9 cellular contexts compared by ENCODE assay signal in genomic region chr9:114097613-114098020, GRCh38. TPM values are rescaled to one million over a fixed set of nuclear protein-coding genes. Genes with fewer than 3 reads are reported as not detected.
A peak's percentile ranks its signal among the peaks of the same experiment; 100 is the strongest.
DNase-seq lines count a peak whose midpoint lies in the region; ATAC-seq and TF ChIP-seq lines count a peak whose summit lies in the region.
"Had no signal": no experiment of that assay in that cellular context is flagged by ENCODE, and none has a peak within 500 bp of the region (broad histone marks: within the 10 kb centered on the region; RNA-seq: fewer than 3 reads in every experiment).

No MANE protein-coding gene starts in this region.

- intact Hi-C loops in right lobe of liver (cut with DNase I) (loop anchor here in 1 of 2 donors (5.0 kb wide), 1 partner anchor 190 kb away; no protein-coding TSS in a partner anchor), tibial artery (cut with DNase I; ENCODE audit: low total_unique reads) (no loop called here)

- ATAC-seq in activated T-cell treated with anti-CD3 and anti-CD28 coated beads, Interleukin-2, amount 50 U/mL, for 72 hours (replicated peaks in 1 of 2), result no peak
- ATAC-seq in activated naive CD8-positive, alpha-beta T cell treated with anti-CD3 and anti-CD28 coated beads, Interleukin-2, amount 10 ng/mL, durations not matched to agents 7 days and 5 days (ENCODE audit: low read depth), result no peak
- ATAC-seq in right lobe of liver, result no peak
- no peak for ATAC-seq in GM19452 (IDR thresholded peaks at IDR 0.05; ENCODE audit: unreplicated experiment)
- no peak for ATAC-seq in HG02798 (IDR thresholded peaks at IDR 0.05; ENCODE audit: poor library complexity, unreplicated experiment)
- no peak for ATAC-seq in HG02588 (IDR thresholded peaks at IDR 0.05; ENCODE audit: unreplicated experiment)

- 78% methylated on average over 6 of the region's 18 CpGs for WGBS in right lobe of liver (ENCODE audit: insufficient coverage, low coverage, low lambda C conversion rate, missing lambda C conversion rate)

- H3K27me3 Mint-ChIP-seq in activated T-cell treated with anti-CD3 and anti-CD28 coated beads, Interleukin-2, amount 50 U/mL, for 72 hours (ENCODE audit: low read depth), result peaks cover 49% of the 10 kb centered on the region
- H3K27me3 Mint-ChIP-seq in activated naive CD8-positive, alpha-beta T cell treated with anti-CD3 and anti-CD28 coated beads, Interleukin-2, amount 10 ng/mL, durations not matched to agents 7 days and 5 days, result peaks cover 32% of the 10 kb centered on the region

- peaks cover 5% of the 10 kb centered on the region for H3K4me1 Mint-ChIP-seq in activated T-cell treated with anti-CD3 and anti-CD28 coated beads, Interleukin-2, amount 50 U/mL, for 72 hours (ENCODE audit: low read depth)
- peaks cover 1% of the 10 kb centered on the region for H3K4me1 Mint-ChIP-seq in activated naive CD8-positive, alpha-beta T cell treated with anti-CD3 and anti-CD28 coated beads, Interleukin-2, amount 10 ng/mL, durations not matched to agents 7 days and 5 days

- H3K4me3 ChIP-seq in right lobe of liver (peak overlapping the region; percentile 49 to 69 (median 57)), tibial artery (peak overlapping the region; percentile 35 to 54)

- no peak for DNase-seq in activated T-cell treated with anti-CD3 and anti-CD28 coated beads, Interleukin-2, amount 50 U/mL, for 72 hours
- no peak for DNase-seq in activated T-cell treated with anti-CD3 and anti-CD28 coated beads, Interleukin-2, amount 50 U/mL, for 48 hours
- no peak for DNase-seq in activated naive CD8-positive, alpha-beta T cell treated with anti-CD3 and anti-CD28 coated beads, Interleukin-2, amount 10 ng/mL, durations not matched to agents 7 days and 5 days
- no peak for DNase-seq in right lobe of liver
- peak in 1 of 2 donors; percentile 45 for DNase-seq in tibial artery

- H3K9me3 Mint-ChIP-seq in activated T-cell treated with anti-CD3 and anti-CD28 coated beads, Interleukin-2, amount 50 U/mL, for 72 hours, result peaks cover 3 to 4% of the 10 kb centered on the region in 2 donors
- H3K9me3 Mint-ChIP-seq in activated naive CD8-positive, alpha-beta T cell treated with anti-CD3 and anti-CD28 coated beads, Interleukin-2, amount 10 ng/mL, durations not matched to agents 7 days and 5 days, result peaks cover 2% of the 10 kb centered on the region

- peak overlapping the region; percentile 49 to 53 for H3K4me3 Mint-ChIP-seq in activated T-cell treated with anti-CD3 and anti-CD28 coated beads, Interleukin-2, amount 50 U/mL, for 72 hours
- peak overlapping the region; percentile 1 for H3K4me3 Mint-ChIP-seq in activated naive CD8-positive, alpha-beta T cell treated with anti-CD3 and anti-CD28 coated beads, Interleukin-2, amount 10 ng/mL, durations not matched to agents 7 days and 5 days

- TF ChIP-seq CTCF in right lobe of liver (IDR thresholded peaks at IDR 0.05) (no peak), tibial artery (IDR thresholded peaks at IDR 0.05) (no peak)

- H3K36me3 ChIP-seq in right lobe of liver (peaks cover 0 to 4% (median 0%) of the 10 kb centered on the region in 4 donors), tibial artery (no peaks in the 10 kb centered on the region)

- POLR2A ChIA-PET in activated naive CD8-positive, alpha-beta T cell treated with anti-CD3 and anti-CD28 coated beads, Interleukin-2, amount 10 ng/mL, durations not matched to agents 7 days and 5 days (lab: Charles Lee), result no interaction called here

- TF ChIP-seq POLR2A in right lobe of liver (IDR thresholded peaks at IDR 0.05), result no peak

- H3K27ac Mint-ChIP-seq in activated T-cell treated with anti-CD3 and anti-CD28 coated beads, Interleukin-2, amount 50 U/mL, for 72 hours, result no peak overlapping the region
- H3K27ac Mint-ChIP-seq in activated naive CD8-positive, alpha-beta T cell treated with anti-CD3 and anti-CD28 coated beads, Interleukin-2, amount 10 ng/mL, durations not matched to agents 7 days and 5 days, result no peak overlapping the region

- peaks cover 0 to 11% (median 0%) of the 10 kb centered on the region in 4 donors for H3K4me1 ChIP-seq in right lobe of liver
- peaks cover 0 to 20% (median 10%) of the 10 kb centered on the region in 4 donors for H3K4me1 ChIP-seq in tibial artery

- H3K9me3 ChIP-seq in right lobe of liver (no peaks in the 10 kb centered on the region), tibial artery (peaks cover 0 to 3% (median 0%) of the 10 kb centered on the region in 3 donors)

- H3K27me3 ChIP-seq in right lobe of liver, result no peaks in the 10 kb centered on the region
- H3K27me3 ChIP-seq in tibial artery, result peaks cover 0 to 38% of the 10 kb centered on the region in 2 donors

- peaks cover 3 to 6% of the 10 kb centered on the region in 2 donors for H3K36me3 Mint-ChIP-seq in activated T-cell treated with anti-CD3 and anti-CD28 coated beads, Interleukin-2, amount 50 U/mL, for 72 hours (ENCODE audit: insufficient read depth in 2 of 2)
- H3K36me3 Mint-ChIP-seq in activated naive CD8-positive, alpha-beta T cell treated with anti-CD3 and anti-CD28 coated beads, Interleukin-2, amount 10 ng/mL, durations not matched to agents 7 days and 5 days, result no peaks in the 10 kb centered on the region

- H3K27ac ChIP-seq in right lobe of liver (no peak overlapping the region), tibial artery (no peak overlapping the region)

RNA-seq across cellular contexts. Expression of gene KIF12, which starts 1.5 kb away (rescaled TPM):
- not detected for total RNA-seq in activated T-cell treated with anti-CD3 and anti-CD28 coated beads, Interleukin-2, amount 50 U/mL, for 72 hours
- not detected for total RNA-seq in activated naive CD8-positive, alpha-beta T cell treated with anti-CD3 and anti-CD28 coated beads, Interleukin-2, amount 10 ng/mL, durations not matched to agents 7 days and 5 days
- 10 to 100 TPM in 5 of 6 experiments, 1 to 10 TPM in 1; 3.1 to 24.3 (median 14.2) TPM for total RNA-seq in right lobe of liver

RNA-seq across cellular contexts. Expression of gene AMBP, which starts 19.5 kb away (rescaled TPM):
- not detected for total RNA-seq in activated T-cell treated with anti-CD3 and anti-CD28 coated beads, Interleukin-2, amount 50 U/mL, for 72 hours
- total RNA-seq in activated naive CD8-positive, alpha-beta T cell treated with anti-CD3 and anti-CD28 coated beads, Interleukin-2, amount 10 ng/mL, durations not matched to agents 7 days and 5 days, result not detected
- 1,000 to 10,000 TPM; 2,202 to 7,072 (median 5,221) TPM for total RNA-seq in right lobe of liver
- total RNA-seq: G401 had no signal

RNA-seq across cellular contexts. Expression of gene COL27A1, which starts 57.7 kb away (rescaled TPM):
- 1 to 10 TPM; 1.3 to 2.4 TPM for total RNA-seq in activated T-cell treated with anti-CD3 and anti-CD28 coated beads, Interleukin-2, amount 50 U/mL, for 72 hours
- 1 to 10 TPM; 1.7 to 1.9 TPM for total RNA-seq in activated naive CD8-positive, alpha-beta T cell treated with anti-CD3 and anti-CD28 coated beads, Interleukin-2, amount 10 ng/mL, durations not matched to agents 7 days and 5 days
- total RNA-seq in right lobe of liver, result 10 to 100 TPM; 11.8 to 51.9 (median 29.3) TPM

Comparison
In these comparisons a context has a peak if more than half of its experiments do, and no peak if none do; other contexts are left out.
1. RNA of gene AMBP, which starts 19.5 kb away (total RNA-seq): 2,202 to 7,072 TPM in right lobe of liver; not detected in activated T-cell treated with anti-CD3 and anti-CD28 coated beads, Interleukin-2, amount 50 U/mL, for 72 hours and not detected in activated naive CD8-positive, alpha-beta T cell treated with anti-CD3 and anti-CD28 coated beads, Interleukin-2, amount 10 ng/mL, durations not matched to agents 7 days and 5 days; every median in the first group is over 1,000 times any median in the second.